ENCODE assay signal across 22 cellular contexts in genomic region chr22:23698094-23698493, GRCh38. TPM values are rescaled to one million over a fixed set of nuclear protein-coding genes. Genes with fewer than 3 reads are reported as not detected.
DNase-seq lines count a peak whose midpoint lies in the region; ATAC-seq and TF ChIP-seq lines count a peak whose summit lies in the region.
"Had no signal": no experiment of that assay in that cellular context is flagged by ENCODE, and none has a peak within 500 bp of the region (broad histone marks: within the 10 kb centered on the region; RNA-seq: fewer than 3 reads in every experiment).

No MANE protein-coding gene starts in this region.

- H3K9me3 Mint-ChIP-seq in activated naive CD4-positive, alpha-beta T cell treated with anti-CD3 and anti-CD28 coated beads, Interleukin-2, amount 10 ng/mL, durations not matched to agents 7 days and 5 days: peaks cover 1% of the 10 kb centered on the region
- no peaks in the 10 kb centered on the region for H3K9me3 Mint-ChIP-seq in activated naive CD8-positive, alpha-beta T cell treated with anti-CD3 and anti-CD28 coated beads, Interleukin-2, amount 10 ng/mL, durations not matched to agents 7 days and 5 days
- H3K9me3 Mint-ChIP-seq: activated B cell treated with CpG ODN at 0.5 μM for 24 hours had no signal

- POLR2A ChIA-PET in activated naive CD8-positive, alpha-beta T cell treated with anti-CD3 and anti-CD28 coated beads, Interleukin-2, amount 10 ng/mL, durations not matched to agents 7 days and 5 days (lab: Charles Lee): interaction anchor here (0.6 to 1.5 kb wide), 2 partner anchors 68 to 89 kb away, joined by 3 to 5 read pairs; partner anchors contain the start of gene SMARCB1

- H3K27me3 ChIP-seq in psoas muscle (ENCODE audit: insufficient read depth in 3 of 3, low read length in 2 of 3): no peaks in the 10 kb centered on the region
- H3K27me3 ChIP-seq: body of pancreas, colonic mucosa, heart left ventricle, ovary, upper lobe of right lung had no signal

- CTCF ChIA-PET in activated naive CD4-positive, alpha-beta T cell treated with anti-CD3 and anti-CD28 coated beads, Interleukin-2, amount 10 ng/mL, durations not matched to agents 7 days and 5 days (lab: Charles Lee): no interaction called here

- peaks cover 6% of the 10 kb centered on the region for H3K9me3 ChIP-seq in KOPT-K1 (ENCODE audit: insufficient read depth, low read length, poor library complexity, severe bottlenecking)
- H3K9me3 ChIP-seq in psoas muscle: no peaks in the 10 kb centered on the region
- H3K9me3 ChIP-seq: body of pancreas, colonic mucosa, heart left ventricle, ovary, upper lobe of right lung had no signal

- H3K4me1 ChIP-seq in psoas muscle: no peaks in the 10 kb centered on the region
- H3K4me1 ChIP-seq: colonic mucosa had no signal

- intact Hi-C loops in psoas muscle (cut with DNase I): no loop called here

- peaks cover 68% of the 10 kb centered on the region for H3K36me3 Mint-ChIP-seq in activated naive CD4-positive, alpha-beta T cell treated with anti-CD3 and anti-CD28 coated beads, Interleukin-2, amount 10 ng/mL, durations not matched to agents 7 days and 5 days
- peaks cover 63% of the 10 kb centered on the region for H3K36me3 Mint-ChIP-seq in activated naive CD8-positive, alpha-beta T cell treated with anti-CD3 and anti-CD28 coated beads, Interleukin-2, amount 10 ng/mL, durations not matched to agents 7 days and 5 days

- H3K27me3 Mint-ChIP-seq in activated naive CD4-positive, alpha-beta T cell treated with anti-CD3 and anti-CD28 coated beads, Interleukin-2, amount 10 ng/mL, durations not matched to agents 7 days and 5 days: no peaks in the 10 kb centered on the region
- no peaks in the 10 kb centered on the region for H3K27me3 Mint-ChIP-seq in activated naive CD8-positive, alpha-beta T cell treated with anti-CD3 and anti-CD28 coated beads, Interleukin-2, amount 10 ng/mL, durations not matched to agents 7 days and 5 days
- H3K27me3 Mint-ChIP-seq: activated B cell treated with CpG ODN at 0.5 μM for 24 hours had no signal

- WGBS in psoas muscle, 3 donors: 60 to 69% (median 66%) methylated on average over 4 of the region's 4 CpGs

- peaks cover 64% of the 10 kb centered on the region for H3K4me1 Mint-ChIP-seq in activated naive CD4-positive, alpha-beta T cell treated with anti-CD3 and anti-CD28 coated beads, Interleukin-2, amount 10 ng/mL, durations not matched to agents 7 days and 5 days
- H3K4me1 Mint-ChIP-seq in activated naive CD8-positive, alpha-beta T cell treated with anti-CD3 and anti-CD28 coated beads, Interleukin-2, amount 10 ng/mL, durations not matched to agents 7 days and 5 days: peaks cover 44% of the 10 kb centered on the region

- H3K4me3 ChIP-seq in psoas muscle: no peak overlapping the region
- H3K4me3 ChIP-seq: body of pancreas, colonic mucosa, ovary, upper lobe of right lung had no signal

- H3K4me3 Mint-ChIP-seq in activated naive CD4-positive, alpha-beta T cell treated with anti-CD3 and anti-CD28 coated beads, Interleukin-2, amount 10 ng/mL, durations not matched to agents 7 days and 5 days: no peak overlapping the region
- peak overlapping the region; percentile 98 for H3K4me3 Mint-ChIP-seq in activated naive CD8-positive, alpha-beta T cell treated with anti-CD3 and anti-CD28 coated beads, Interleukin-2, amount 10 ng/mL, durations not matched to agents 7 days and 5 days
- H3K4me3 Mint-ChIP-seq: activated B cell treated with CpG ODN at 0.5 μM for 24 hours had no signal

- TF ChIP-seq CTCF in psoas muscle (IDR thresholded peaks at IDR 0.05): no peak

- DNase-seq in activated naive CD4-positive, alpha-beta T cell treated with anti-CD3 and anti-CD28 coated beads, Interleukin-2, amount 10 ng/mL, durations not matched to agents 7 days and 5 days: no peak
- DNase-seq in activated naive CD4-positive, alpha-beta T cell treated with Interleukin-2 at 50 U/mL for 16 hours: no peak
- no peak for DNase-seq in activated naive CD8-positive, alpha-beta T cell treated with anti-CD3 and anti-CD28 coated beads, Interleukin-2, amount 10 ng/mL, durations not matched to agents 7 days and 5 days
- no peak for DNase-seq in psoas muscle
- no peak for DNase-seq in LoVo (ENCODE audit: low spot score)
- no peak for DNase-seq in NCI-H526 (lab: John Stamatoyannopoulos, UW)
- DNase-seq: activated B cell treated with CpG ODN at 0.5 μM for 24 hours; body of pancreas; colonic mucosa; heart left ventricle; NCI-H1436; NCI-H2171 treated with DMSO at 0.1 percent for 48 hours; NCI-H69; SHP77 treated with DMSO at 0.1 percent for 48 hours; stimulated activated CD4-positive, alpha-beta T cell treated with anti-CD3 and anti-CD28 coated beads, Interleukin-1b, Interleukin-23, amount 100 ng/mL, for 48 hours; upper lobe of right lung had no signal

- ATAC-seq in activated naive CD8-positive, alpha-beta T cell treated with anti-CD3 and anti-CD28 coated beads, Interleukin-2, amount 10 ng/mL, durations not matched to agents 7 days and 5 days (ENCODE audit: low read depth): no peak
- ATAC-seq in psoas muscle: peak in 3 of 4 donors; percentile 19 to 53 (median 35)
- ATAC-seq in HG02623 (IDR thresholded peaks at IDR 0.05; ENCODE audit: unreplicated experiment): no peak
- ATAC-seq: activated naive CD4-positive, alpha-beta T cell treated with anti-CD3 and anti-CD28 coated beads, Interleukin-2, amount 50 U/mL, for 72 hours; body of pancreas; heart left ventricle; upper lobe of right lung had no signal

- H3K36me3 ChIP-seq in KOPT-K1 (ENCODE audit: insufficient read depth, low read length) (peaks cover 73% of the 10 kb centered on the region), psoas muscle (ENCODE audit: insufficient read depth in 1 of 2, low read depth in 1 of 2) (peaks cover 3 to 53% of the 10 kb centered on the region in 2 donors)
- H3K36me3 ChIP-seq: colonic mucosa, ovary had no signal

- H3K27ac Mint-ChIP-seq in activated naive CD4-positive, alpha-beta T cell treated with anti-CD3 and anti-CD28 coated beads, Interleukin-2, amount 10 ng/mL, durations not matched to agents 7 days and 5 days: peak overlapping the region; percentile 11
- H3K27ac Mint-ChIP-seq in activated naive CD8-positive, alpha-beta T cell treated with anti-CD3 and anti-CD28 coated beads, Interleukin-2, amount 10 ng/mL, durations not matched to agents 7 days and 5 days: peak overlapping the region; percentile 100

- H3K27ac ChIP-seq in KOPT-K1 (ENCODE audit: low read depth, low read length, poor library complexity, severe bottlenecking) (peak overlapping the region; percentile 98), psoas muscle (no peak overlapping the region)
- H3K27ac ChIP-seq: body of pancreas, colonic mucosa, heart left ventricle, ovary, upper lobe of right lung had no signal

RNA-seq across cellular contexts. Expression of gene RGL4, which starts 7.3 kb away (rescaled TPM):
- 10 to 100 TPM; 24.9 to 25.8 TPM for total RNA-seq in activated naive CD8-positive, alpha-beta T cell treated with anti-CD3 and anti-CD28 coated beads, Interleukin-2, amount 10 ng/mL, durations not matched to agents 7 days and 5 days
- total RNA-seq in psoas muscle: under 1 TPM in 1 of 4 donors, not detected in 3; 0.40 TPM
- polyA plus RNA-seq in psoas muscle: under 1 TPM; 0.04 to 0.26 (median 0.10) TPM
- total RNA-seq: body of pancreas had no signal

RNA-seq across cellular contexts. Expression of gene ZNF70, which starts 52.8 kb away (rescaled TPM):
- 1 to 10 TPM; 3.8 to 4.1 TPM for total RNA-seq in activated naive CD8-positive, alpha-beta T cell treated with anti-CD3 and anti-CD28 coated beads, Interleukin-2, amount 10 ng/mL, durations not matched to agents 7 days and 5 days
- total RNA-seq in psoas muscle: 10 to 100 TPM in 1 of 4 donors, 1 to 10 TPM in 3; 2.1 to 12.9 (median 4.0) TPM
- 1 to 10 TPM; 1.2 to 3.8 (median 1.8) TPM for polyA plus RNA-seq in psoas muscle

RNA-seq across cellular contexts. Expression of gene VPREB3, which starts 56.1 kb away (rescaled TPM):
- not detected for total RNA-seq in activated naive CD8-positive, alpha-beta T cell treated with anti-CD3 and anti-CD28 coated beads, Interleukin-2, amount 10 ng/mL, durations not matched to agents 7 days and 5 days
- total RNA-seq in psoas muscle: 1 to 10 TPM in 2 of 4 donors, under 1 TPM in 2; 0.79 to 3.2 (median 0.99) TPM
- polyA plus RNA-seq in psoas muscle: under 1 TPM; 0.61 to 0.89 (median 0.82) TPM
- total RNA-seq: body of pancreas; lower leg skin; T-helper 2 cell treated with Interferon-gamma antibody and Interleukin-4, amounts not matched to agents 100 ng/mL and 5 ng/mL, for 36 hours; upper lobe of right lung had no signal
- polyA plus RNA-seq: ovary had no signal

Comparison
In these comparisons a context has a peak if more than half of its experiments do, and no peak if none do; other contexts are left out.
1. ATAC-seq: peak in psoas muscle (3 of 4); none in activated naive CD8-positive, alpha-beta T cell treated with anti-CD3 and anti-CD28 coated beads, Interleukin-2, amount 10 ng/mL, durations not matched to agents 7 days and 5 days (single experiment) and HG02623 (single experiment).
2. RNA of gene RGL4, which starts 7.3 kb away (total RNA-seq): 24.9 to 25.8 TPM in activated naive CD8-positive, alpha-beta T cell treated with anti-CD3 and anti-CD28 coated beads, Interleukin-2, amount 10 ng/mL, durations not matched to agents 7 days and 5 days; 0.40 TPM in psoas muscle; every median in the first group is over 10 times any median in the second.